1 cellular context compared by ENCODE assay signal in the genomic region with DNA sequence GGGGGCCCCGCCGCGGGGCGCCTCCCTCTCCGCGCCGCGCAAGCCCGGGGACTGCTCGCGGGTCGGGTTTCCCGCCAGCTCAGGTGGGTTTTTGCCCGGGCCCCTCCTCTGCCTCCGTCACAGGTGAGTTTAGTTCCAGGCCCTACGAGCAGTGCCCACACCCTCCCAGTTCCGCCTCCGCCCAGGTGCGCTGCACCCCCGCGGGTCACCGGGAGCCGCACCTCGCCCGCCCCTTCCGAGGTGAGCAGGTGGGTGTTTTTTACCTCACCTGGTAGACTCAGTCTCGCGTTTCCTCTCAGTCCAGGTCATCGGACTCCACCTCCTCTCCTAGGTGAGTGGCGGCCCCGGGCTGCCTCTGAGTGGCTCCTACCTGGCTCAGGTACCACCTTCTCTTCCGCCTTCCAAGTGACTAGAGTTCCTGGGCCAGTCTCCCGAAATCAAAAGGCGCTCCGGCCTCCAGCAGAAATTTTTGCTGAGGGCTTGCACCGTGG.
TF ChIP-seq lines count a peak whose summit lies in the region.

Gene TMEM30B (minus strand): TSS at position 153 of the 491 bp plus-strand sequence. CDS start 191 bp downstream, outside the sequence.

TF ChIP-seq in HepG2, 621 proteins besides CTCF, POLR2A, EP300 and RAD21:
- TF ChIP-seq, protein P1, sequence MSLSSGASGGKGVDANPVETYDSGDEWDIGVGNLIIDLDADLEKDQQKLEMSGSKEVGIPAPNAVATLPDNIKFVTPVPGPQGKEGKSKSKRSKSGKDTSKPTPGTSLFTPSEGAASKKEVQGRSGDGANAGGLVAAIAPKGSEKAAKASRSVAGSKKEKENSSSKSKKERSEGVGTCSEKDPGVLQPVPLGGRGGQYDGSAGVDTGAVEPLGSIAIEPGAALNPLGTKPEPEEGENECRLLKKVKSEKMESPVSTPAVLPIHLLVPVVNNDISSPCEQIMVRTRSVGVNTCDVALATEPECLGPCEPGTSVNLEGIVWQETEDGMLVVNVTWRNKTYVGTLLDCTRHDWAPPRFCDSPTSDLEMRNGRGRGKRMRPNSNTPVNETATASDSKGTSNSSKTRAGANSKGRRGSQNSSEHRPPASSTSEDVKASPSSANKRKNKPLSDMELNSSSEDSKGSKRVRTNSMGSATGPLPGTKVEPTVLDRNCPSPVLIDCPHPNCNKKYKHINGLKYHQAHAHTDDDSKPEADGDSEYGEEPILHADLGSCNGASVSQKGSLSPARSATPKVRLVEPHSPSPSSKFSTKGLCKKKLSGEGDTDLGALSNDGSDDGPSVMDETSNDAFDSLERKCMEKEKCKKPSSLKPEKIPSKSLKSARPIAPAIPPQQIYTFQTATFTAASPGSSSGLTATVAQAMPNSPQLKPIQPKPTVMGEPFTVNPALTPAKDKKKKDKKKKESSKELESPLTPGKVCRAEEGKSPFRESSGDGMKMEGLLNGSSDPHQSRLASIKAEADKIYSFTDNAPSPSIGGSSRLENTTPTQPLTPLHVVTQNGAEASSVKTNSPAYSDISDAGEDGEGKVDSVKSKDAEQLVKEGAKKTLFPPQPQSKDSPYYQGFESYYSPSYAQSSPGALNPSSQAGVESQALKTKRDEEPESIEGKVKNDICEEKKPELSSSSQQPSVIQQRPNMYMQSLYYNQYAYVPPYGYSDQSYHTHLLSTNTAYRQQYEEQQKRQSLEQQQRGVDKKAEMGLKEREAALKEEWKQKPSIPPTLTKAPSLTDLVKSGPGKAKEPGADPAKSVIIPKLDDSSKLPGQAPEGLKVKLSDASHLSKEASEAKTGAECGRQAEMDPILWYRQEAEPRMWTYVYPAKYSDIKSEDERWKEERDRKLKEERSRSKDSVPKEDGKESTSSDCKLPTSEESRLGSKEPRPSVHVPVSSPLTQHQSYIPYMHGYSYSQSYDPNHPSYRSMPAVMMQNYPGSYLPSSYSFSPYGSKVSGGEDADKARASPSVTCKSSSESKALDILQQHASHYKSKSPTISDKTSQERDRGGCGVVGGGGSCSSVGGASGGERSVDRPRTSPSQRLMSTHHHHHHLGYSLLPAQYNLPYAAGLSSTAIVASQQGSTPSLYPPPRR (CRISPR knock-in tag; IDR thresholded peaks at IDR 0.05; ENCODE audit: borderline replicate concordance) = no peak
- TF ChIP-seq ZNF121 (CRISPR knock-in tag; IDR thresholded peaks at IDR 0.05) (no peak), GLI4 (CRISPR knock-in tag; IDR thresholded peaks at IDR 0.05; ENCODE audit: borderline replicate concordance) (no peak)
- TF ChIP-seq, protein P2, sequence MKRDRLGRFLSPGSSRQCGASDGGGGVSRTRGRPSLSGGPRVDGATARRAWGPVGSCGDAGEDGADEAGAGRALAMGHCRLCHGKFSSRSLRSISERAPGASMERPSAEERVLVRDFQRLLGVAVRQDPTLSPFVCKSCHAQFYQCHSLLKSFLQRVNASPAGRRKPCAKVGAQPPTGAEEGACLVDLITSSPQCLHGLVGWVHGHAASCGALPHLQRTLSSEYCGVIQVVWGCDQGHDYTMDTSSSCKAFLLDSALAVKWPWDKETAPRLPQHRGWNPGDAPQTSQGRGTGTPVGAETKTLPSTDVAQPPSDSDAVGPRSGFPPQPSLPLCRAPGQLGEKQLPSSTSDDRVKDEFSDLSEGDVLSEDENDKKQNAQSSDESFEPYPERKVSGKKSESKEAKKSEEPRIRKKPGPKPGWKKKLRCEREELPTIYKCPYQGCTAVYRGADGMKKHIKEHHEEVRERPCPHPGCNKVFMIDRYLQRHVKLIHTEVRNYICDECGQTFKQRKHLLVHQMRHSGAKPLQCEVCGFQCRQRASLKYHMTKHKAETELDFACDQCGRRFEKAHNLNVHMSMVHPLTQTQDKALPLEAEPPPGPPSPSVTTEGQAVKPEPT (CRISPR knock-in tag; IDR thresholded peaks at IDR 0.05; ENCODE audit: low read depth) = no peak
